Comparison of ENCODE assay signal across 8 cellular contexts in genomic region chr12:56630180-56630632, GRCh38. TPM values are rescaled to one million over a fixed set of nuclear protein-coding genes. Genes with fewer than 3 reads are reported as not detected.
A peak's percentile ranks its signal among the peaks of the same experiment; 100 is the strongest.
DNase-seq lines count a peak whose midpoint lies in the region; ATAC-seq and TF ChIP-seq lines count a peak whose summit lies in the region.

Gene BAZ2A, minus strand, starts transcription at chr12:56630326. Its CDS starts 12,796 bp downstream, at chr12:56617530.

- TF ChIP-seq CTCF in AG04450 (IDR thresholded peaks at IDR 0.05; ENCODE audit: low read depth, low read length) = no peak

- H3K27ac ChIP-seq in AG04450 (ENCODE audit: low read depth, low read length) = peak within 1 kb of the TSS; percentile 89

- POLR2A ChIA-PET in AG04450 (lab: Yijun Ruan, JAX) = interaction anchor here (0.6 kb wide), 2 partner anchors 9 to 36 kb away, joined by 4 to 5 read pairs; no protein-coding TSS in a partner anchor

- peaks cover 73% of the 10 kb centered on the region for H3K4me1 Mint-ChIP-seq in central memory CD8-positive, alpha-beta T cell

- peak within 1 kb of the TSS; percentile 90 for H3K4me3 ChIP-seq in AG04450 (ENCODE audit: low read depth, low read length)

- CTCF ChIA-PET in AG04450 (lab: Charles Lee) = interaction anchor here (1.6 kb wide), 1 partner anchor 9 kb away, joined by 3 read pairs; no protein-coding TSS in a partner anchor

- DNase-seq in AG04450 (ENCODE audit: low read depth, low spot score) (peak; percentile 33), NCI-H345 treated with DMSO at 0.1 percent for 48 hours (lab: John Stamatoyannopoulos, UW; ENCODE audit: unreplicated experiment) (peak; percentile 57), iris pigment epithelial cell (ENCODE audit: low read depth) (peak; percentile 85)
- peak; percentile 80 for DNase-seq in activated CD4-positive, CD25-positive, alpha-beta regulatory T cell treated with anti-CD3 and anti-CD28 coated beads, Interleukin-2, amount 50 U/mL, for 72 hours
- peak; percentile 56 to 67 for DNase-seq in central memory CD8-positive, alpha-beta T cell (ENCODE audit: low spot score in 2 of 2)
- DNase-seq in stimulated activated CD4-positive, alpha-beta T cell treated with anti-CD3 and anti-CD28 coated beads, Interleukin-12 subunit alpha, Interleukin-12 subunit beta, amount 100 ng/mL, for 24 hours (ENCODE audit: low read depth in 2 of 2) = peak; percentile 75 to 84

- H3K27me3 Mint-ChIP-seq in central memory CD8-positive, alpha-beta T cell = no peaks in the 10 kb centered on the region

- H3K27me3 ChIP-seq in AG04450 (ENCODE audit: control insufficient read depth, insufficient read depth, low read length) = no peaks in the 10 kb centered on the region

- ATAC-seq in GM19025 (IDR thresholded peaks at IDR 0.05; ENCODE audit: low read depth, unreplicated experiment) (peak; percentile 43), HG03280 (IDR thresholded peaks at IDR 0.05; ENCODE audit: unreplicated experiment) (peak; percentile 67)
- ATAC-seq in central memory CD8-positive, alpha-beta T cell (replicated peaks; ENCODE audit: extremely low read depth, poor library complexity, severe bottlenecking) = peak; percentile 76

- H3K4me3 Mint-ChIP-seq in central memory CD8-positive, alpha-beta T cell = peak within 1 kb of the TSS; percentile 98

- H3K36me3 Mint-ChIP-seq in central memory CD8-positive, alpha-beta T cell (ENCODE audit: insufficient read depth) = peaks cover 24% of the 10 kb centered on the region

- H3K9me3 Mint-ChIP-seq in central memory CD8-positive, alpha-beta T cell = no peaks in the 10 kb centered on the region

- H3K9me3 ChIP-seq in AG04450 (ENCODE audit: control insufficient read depth, insufficient read depth, low read length) = peaks cover 4% of the 10 kb centered on the region; the same call in 1 of the 2 replicates

- peak within 1 kb of the TSS; percentile 89 for H3K27ac Mint-ChIP-seq in central memory CD8-positive, alpha-beta T cell (ENCODE audit: low read depth)

RNA-seq across cellular contexts. Expression of gene BAZ2A, which starts in this region (rescaled TPM):
- polyA plus RNA-seq in AG04450 (2011; rRNA removed) = 43.9 and 52.8 TPM in 2 replicates
- 85.8 and 105 TPM in 2 replicates for polyA minus RNA-seq in AG04450 (2011; rRNA and poly(A)+ RNA removed)

Comparison
In these comparisons a context has a peak if more than half of its experiments do, and no peak if none do; other contexts are left out.
1. Peak in every context shown above with its lines: DNase-seq, ATAC-seq, H3K4me3 ChIP-seq and H3K27ac ChIP-seq.
2. DNase-seq: peak in every context shown above with its lines; median percentile 85 in iris pigment epithelial cell; 80 in activated CD4-positive, CD25-positive, alpha-beta regulatory T cell treated with anti-CD3 and anti-CD28 coated beads, Interleukin-2, amount 50 U/mL, for 72 hours; 80 in stimulated activated CD4-positive, alpha-beta T cell treated with anti-CD3 and anti-CD28 coated beads, Interleukin-12 subunit alpha, Interleukin-12 subunit beta, amount 100 ng/mL, for 24 hours; 62 in central memory CD8-positive, alpha-beta T cell; 57 in NCI-H345 treated with DMSO at 0.1 percent for 48 hours; 33 in AG04450.